8 cellular contexts compared by ENCODE assay signal in the genomic region with DNA sequence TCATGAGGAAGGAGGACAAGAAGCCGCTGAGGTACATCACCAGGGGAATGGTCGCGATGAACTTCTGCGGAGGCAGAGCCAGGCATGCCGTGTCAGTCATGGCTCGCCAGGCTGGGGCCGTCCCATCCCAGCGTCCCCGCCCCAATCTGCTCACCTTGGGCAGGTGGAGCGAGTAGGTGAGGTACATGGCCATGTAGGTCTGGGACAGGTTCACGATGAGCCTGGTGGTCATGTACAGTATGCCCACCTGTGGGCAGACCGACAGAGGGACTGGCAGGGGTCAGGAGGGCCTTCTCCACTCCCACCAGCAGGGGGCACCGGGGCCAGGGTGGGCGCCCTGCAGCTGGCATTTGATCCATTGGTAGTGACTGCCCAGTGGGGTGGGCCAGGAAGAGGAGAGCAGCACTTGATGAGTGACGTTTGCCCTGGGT. TPM values are rescaled to one million over a fixed set of nuclear protein-coding genes. Genes with fewer than 3 reads are reported as not detected.
DNase-seq lines count a peak whose midpoint lies in the region; ATAC-seq and TF ChIP-seq lines count a peak whose summit lies in the region.

No MANE protein-coding gene starts in this region.

- H3K27me3 ChIP-seq in gastrocnemius medialis, result no peaks in the 10 kb centered on the region

- POLR2A ChIA-PET in OCI-LY7 (lab: Charles Lee), result no interaction called here

- no peak for ATAC-seq in gastrocnemius medialis

- DNase-seq in GM10266 (ENCODE audit: extremely low spot score) (no peak), OCI-LY7 (ENCODE audit: low spot score) (peak; percentile 34), coronary artery (ENCODE audit: low spot score) (no peak), gastrocnemius medialis (no peak), superior temporal gyrus (ENCODE audit: extremely low spot score) (no peak), epidermal melanocyte (ENCODE audit: insufficient read length, low spot score) (no peak), mucosa of gallbladder (ENCODE audit: low spot score) (no peak), DMS153 treated with DMSO at 0.1 percent for 48 hours (lab: John Stamatoyannopoulos, UW; ENCODE audit: unreplicated experiment) (no peak)

- H3K27ac ChIP-seq in OCI-LY7 (ENCODE audit: low read depth, low read length, poor library complexity, severe bottlenecking) (no peak overlapping the region), coronary artery (no peak overlapping the region), gastrocnemius medialis (no peak overlapping the region)

- H4K20me1 ChIP-seq in OCI-LY7 (ENCODE audit: insufficient read depth, low read length), result no peaks in the 10 kb centered on the region

- in situ Hi-C loops in gastrocnemius medialis (cut with MboI; ENCODE audit: low sequenced_read_pairs in 4 of 4), result no loop called here

- intact Hi-C loops in OCI-LY7 (cut with micrococcal nuclease; ENCODE audit: unreplicated experiment), result loop anchor here (5.0 kb wide), 2 partner anchors 70 to 160 kb away; partner anchors contain the start of gene TJP3
- intact Hi-C loops in gastrocnemius medialis (cut with DNase I; ENCODE audit: low total_unique reads), result loop anchor here (5.0 kb wide), 1 partner anchor 35 kb away; no protein-coding TSS in a partner anchor

- H3K9me2 ChIP-seq in OCI-LY7 (ENCODE audit: insufficient read depth, low read length), result no peaks in the 10 kb centered on the region

- no peaks in the 10 kb centered on the region for H3K79me2 ChIP-seq in OCI-LY7 (ENCODE audit: insufficient read depth, low read depth, low read length)

- peaks cover 49% of the 10 kb centered on the region; the same call in 1 of the 2 replicates for H3K36me3 ChIP-seq in OCI-LY7 (ENCODE audit: insufficient read depth, low read length)
- no peaks in the 10 kb centered on the region for H3K36me3 ChIP-seq in gastrocnemius medialis

- H3K4me2 ChIP-seq in OCI-LY7 (ENCODE audit: low read length), result no peak overlapping the region

- H3K4me3 ChIP-seq in OCI-LY7 (ENCODE audit: low read depth, low read length, poor library complexity, severe bottlenecking), result no peak overlapping the region
- no peak overlapping the region for H3K4me3 ChIP-seq in coronary artery
- no peak overlapping the region for H3K4me3 ChIP-seq in gastrocnemius medialis

- H3K9me3 ChIP-seq in OCI-LY7 (ENCODE audit: low read length) (no peaks in the 10 kb centered on the region), gastrocnemius medialis (no peaks in the 10 kb centered on the region)

- no peak overlapping the region for H2AFZ ChIP-seq in OCI-LY7 (ENCODE audit: low read length)

- no TSS peak for BruUV-seq in OCI-LY7 (replicated peaks; lab: Mats Ljungman, UMichigan)

- TF ChIP-seq CTCF in GM10266 (IDR thresholded peaks at IDR 0.05; ENCODE audit: control insufficient read depth, insufficient read depth, low read depth, missing control alignments), result peak; percentile 45
- peak; percentile 74 for TF ChIP-seq CTCF in OCI-LY7 (conservative IDR thresholded peaks at IDR 0.05; ENCODE audit: low read length)
- peak; percentile 33 for TF ChIP-seq CTCF in coronary artery (IDR thresholded peaks at IDR 0.05)
- peak in 4 of 5 experiments; percentile 14 to 47 (median 46) for TF ChIP-seq CTCF in gastrocnemius medialis (IDR thresholded peaks at IDR 0.05 in 4 of 5, conservative IDR thresholded peaks at IDR 0.05 in 1 of 5)

- TF ChIP-seq POLR2A in gastrocnemius medialis (IDR thresholded peaks at IDR 0.05), result no peak

- no peaks in the 10 kb centered on the region for H3K4me1 ChIP-seq in OCI-LY7 (ENCODE audit: insufficient read depth, low read length, poor library complexity, severe bottlenecking)
- H3K4me1 ChIP-seq in gastrocnemius medialis, result no peaks in the 10 kb centered on the region

- CTCF ChIA-PET in OCI-LY7 (lab: Charles Lee; ENCODE audit: unreplicated experiment), result no interaction called here

RNA-seq across cellular contexts. Expression of gene TEKTIP1, which starts 8.3 kb away (rescaled TPM):
- 0.44 and 1.1 TPM in 2 replicates for total RNA-seq in OCI-LY7 (2014; rRNA removed; shearing (Covaris generic))
- total RNA-seq in OCI-LY7 (2022) (7.0 and 9.7 TPM in 2 replicates), gastrocnemius medialis (not detected), mucosa of gallbladder (10.3 TPM)

RNA-seq across cellular contexts. Expression of gene MFSD12, which starts 10.1 kb away (rescaled TPM):
- 74.4 and 79.4 TPM in 2 replicates for total RNA-seq in OCI-LY7 (2014; rRNA removed; shearing (Covaris generic))
- total RNA-seq in OCI-LY7 (2022) (72.6 and 78.8 TPM in 2 replicates), gastrocnemius medialis (10 to 100 TPM; 22.3 to 77.3 (median 48.7) TPM), mucosa of gallbladder (64.1 TPM)

RNA-seq across cellular contexts. Expression of gene HMG20B, which starts 25.4 kb away (rescaled TPM):
- total RNA-seq in OCI-LY7 (2014; rRNA removed; shearing (Covaris generic)), result 105 and 119 TPM in 2 replicates
- total RNA-seq in OCI-LY7 (2022) (91.0 and 108 TPM in 2 replicates), gastrocnemius medialis (10 to 100 TPM; 31.4 to 61.1 (median 36.6) TPM), mucosa of gallbladder (100 TPM)

RNA-seq across cellular contexts. Expression of gene GIPC3, which starts 38.0 kb away (rescaled TPM):
- not detected in 2 replicates for total RNA-seq in OCI-LY7 (2014; rRNA removed; shearing (Covaris generic))
- total RNA-seq in OCI-LY7 (2022) (not detected in 2 replicates), gastrocnemius medialis (1 to 10 TPM in 1 of 4 donors, under 1 TPM in 3; 0.15 to 1.1 (median 0.33) TPM), mucosa of gallbladder (1.3 TPM)

RNA-seq across cellular contexts. Expression of gene FZR1, which starts 41.2 kb away (rescaled TPM):
- total RNA-seq in OCI-LY7 (2014; rRNA removed; shearing (Covaris generic)), result 39.8 and 61.2 TPM in 2 replicates
- total RNA-seq in OCI-LY7 (2022) (65.3 and 67.9 TPM in 2 replicates), gastrocnemius medialis (10 to 100 TPM; 15.9 to 32.0 (median 21.0) TPM), mucosa of gallbladder (84.7 TPM)
